1 cellular context compared by ENCODE assay signal in the genomic region with DNA sequence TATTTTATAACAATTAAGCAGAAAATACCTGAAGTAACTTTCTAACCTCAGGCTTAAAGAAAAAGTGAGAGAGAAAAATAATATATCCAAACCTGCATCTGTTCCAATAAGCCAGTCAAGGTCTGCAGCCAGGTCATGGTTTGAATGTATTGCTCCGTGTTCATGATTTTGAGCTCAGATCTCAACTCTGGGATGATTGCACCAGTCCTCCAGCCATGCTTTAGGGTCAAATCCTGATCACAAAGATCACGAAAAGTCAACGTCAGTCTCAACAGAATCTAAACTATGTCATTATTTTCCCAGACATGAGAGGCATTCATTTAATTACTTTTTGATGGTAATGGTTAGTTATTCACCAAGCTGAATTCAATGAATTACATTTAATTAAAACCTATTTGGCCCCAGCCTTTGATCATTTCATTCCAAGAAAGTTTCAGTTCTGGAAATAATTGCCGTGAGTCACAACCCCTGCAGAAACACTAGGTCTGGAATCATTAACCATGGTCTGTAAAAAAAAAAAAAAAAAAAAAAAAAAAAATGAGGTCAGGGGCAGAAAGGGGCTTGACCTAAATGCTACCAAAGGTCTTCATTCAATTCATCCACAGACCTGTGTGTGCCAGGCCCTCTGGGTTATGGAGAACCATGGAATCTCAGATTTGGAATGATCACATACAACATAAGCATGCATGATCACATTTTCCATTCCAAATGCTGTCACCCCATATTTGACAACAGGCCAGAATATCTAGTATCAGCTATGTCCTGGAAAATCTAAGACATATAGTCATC.
A peak's percentile ranks its signal among the peaks of the same experiment; 100 is the strongest.
TF ChIP-seq lines count a peak whose summit lies in the region.

No MANE protein-coding gene starts in this region.

TF ChIP-seq in HepG2, 621 proteins besides CTCF, POLR2A, EP300 and RAD21 (continues in another document):
- TF ChIP-seq ZNF557 (CRISPR knock-in tag; IDR thresholded peaks at IDR 0.05), result no peak
- 0 out of 2 replicates have a peak, but pooled peaks have one; percentile 45 for TF ChIP-seq CHD4 (IDR thresholded peaks at IDR 0.05; ENCODE audit: borderline replicate concordance, low read length)
- no peak for TF ChIP-seq RXRA (CRISPR knock-in tag; IDR thresholded peaks at IDR 0.05)
- no peak for TF ChIP-seq ZNF629 (CRISPR knock-in tag; conservative IDR thresholded peaks at IDR 0.05)
- no peak for TF ChIP-seq ZSCAN25 (CRISPR knock-in tag; IDR thresholded peaks at IDR 0.05)
- no peak for TF ChIP-seq ZFP41 (CRISPR knock-in tag; IDR thresholded peaks at IDR 0.05; ENCODE audit: borderline replicate concordance)
- TF ChIP-seq KDM4B (CRISPR knock-in tag; IDR thresholded peaks at IDR 0.05), result no peak
- no peak for TF ChIP-seq MLX (CRISPR knock-in tag; IDR thresholded peaks at IDR 0.05)
- TF ChIP-seq ZNF432 (CRISPR knock-in tag; IDR thresholded peaks at IDR 0.05; ENCODE audit: borderline replicate concordance), result no peak
- TF ChIP-seq, protein P1, sequence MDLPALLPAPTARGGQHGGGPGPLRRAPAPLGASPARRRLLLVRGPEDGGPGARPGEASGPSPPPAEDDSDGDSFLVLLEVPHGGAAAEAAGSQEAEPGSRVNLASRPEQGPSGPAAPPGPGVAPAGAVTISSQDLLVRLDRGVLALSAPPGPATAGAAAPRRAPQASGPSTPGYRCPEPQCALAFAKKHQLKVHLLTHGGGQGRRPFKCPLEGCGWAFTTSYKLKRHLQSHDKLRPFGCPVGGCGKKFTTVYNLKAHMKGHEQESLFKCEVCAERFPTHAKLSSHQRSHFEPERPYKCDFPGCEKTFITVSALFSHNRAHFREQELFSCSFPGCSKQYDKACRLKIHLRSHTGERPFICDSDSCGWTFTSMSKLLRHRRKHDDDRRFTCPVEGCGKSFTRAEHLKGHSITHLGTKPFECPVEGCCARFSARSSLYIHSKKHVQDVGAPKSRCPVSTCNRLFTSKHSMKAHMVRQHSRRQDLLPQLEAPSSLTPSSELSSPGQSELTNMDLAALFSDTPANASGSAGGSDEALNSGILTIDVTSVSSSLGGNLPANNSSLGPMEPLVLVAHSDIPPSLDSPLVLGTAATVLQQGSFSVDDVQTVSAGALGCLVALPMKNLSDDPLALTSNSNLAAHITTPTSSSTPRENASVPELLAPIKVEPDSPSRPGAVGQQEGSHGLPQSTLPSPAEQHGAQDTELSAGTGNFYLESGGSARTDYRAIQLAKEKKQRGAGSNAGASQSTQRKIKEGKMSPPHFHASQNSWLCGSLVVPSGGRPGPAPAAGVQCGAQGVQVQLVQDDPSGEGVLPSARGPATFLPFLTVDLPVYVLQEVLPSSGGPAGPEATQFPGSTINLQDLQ (CRISPR knock-in tag; IDR thresholded peaks at IDR 0.05), result no peak
- no peak for TF ChIP-seq ZZZ3 (CRISPR knock-in tag; IDR thresholded peaks at IDR 0.05; ENCODE audit: borderline replicate concordance)
- TF ChIP-seq REST (IDR thresholded peaks at IDR 0.05; ENCODE audit: borderline replicate concordance in 1 of 2, low read depth in 1 of 2, low read length in 2 of 2), result no peak
- no peak for TF ChIP-seq ZMAT3 (CRISPR knock-in tag; conservative IDR thresholded peaks at IDR 0.05)
- no peak for TF ChIP-seq POGK (CRISPR knock-in tag; conservative IDR thresholded peaks at IDR 0.05)
- TF ChIP-seq BCL3 (CRISPR knock-in tag; IDR thresholded peaks at IDR 0.05), result no peak
- TF ChIP-seq NR2F2 (IDR thresholded peaks at IDR 0.05; ENCODE audit: borderline replicate concordance, low read depth), result 0 out of 2 replicates have a peak, but pooled peaks have one; percentile 45
- TF ChIP-seq RFX1 (IDR thresholded peaks at IDR 0.05), result no peak
- TF ChIP-seq ARID4A (CRISPR knock-in tag; IDR thresholded peaks at IDR 0.05; ENCODE audit: borderline replicate concordance), result no peak
- TF ChIP-seq HOXD1 (CRISPR knock-in tag; IDR thresholded peaks at IDR 0.05), result no peak
- TF ChIP-seq, protein P2, sequence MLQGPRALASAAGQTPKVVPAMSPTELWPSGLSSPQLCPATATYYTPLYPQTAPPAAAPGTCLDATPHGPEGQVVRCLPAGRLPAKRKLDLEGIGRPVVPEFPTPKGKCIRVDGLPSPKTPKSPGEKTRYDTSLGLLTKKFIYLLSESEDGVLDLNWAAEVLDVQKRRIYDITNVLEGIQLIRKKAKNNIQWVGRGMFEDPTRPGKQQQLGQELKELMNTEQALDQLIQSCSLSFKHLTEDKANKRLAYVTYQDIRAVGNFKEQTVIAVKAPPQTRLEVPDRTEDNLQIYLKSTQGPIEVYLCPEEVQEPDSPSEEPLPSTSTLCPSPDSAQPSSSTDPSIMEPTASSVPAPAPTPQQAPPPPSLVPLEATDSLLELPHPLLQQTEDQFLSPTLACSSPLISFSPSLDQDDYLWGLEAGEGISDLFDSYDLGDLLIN (CRISPR knock-in tag; IDR thresholded peaks at IDR 0.05; ENCODE audit: borderline replicate concordance), result no peak
- TF ChIP-seq, protein P3, sequence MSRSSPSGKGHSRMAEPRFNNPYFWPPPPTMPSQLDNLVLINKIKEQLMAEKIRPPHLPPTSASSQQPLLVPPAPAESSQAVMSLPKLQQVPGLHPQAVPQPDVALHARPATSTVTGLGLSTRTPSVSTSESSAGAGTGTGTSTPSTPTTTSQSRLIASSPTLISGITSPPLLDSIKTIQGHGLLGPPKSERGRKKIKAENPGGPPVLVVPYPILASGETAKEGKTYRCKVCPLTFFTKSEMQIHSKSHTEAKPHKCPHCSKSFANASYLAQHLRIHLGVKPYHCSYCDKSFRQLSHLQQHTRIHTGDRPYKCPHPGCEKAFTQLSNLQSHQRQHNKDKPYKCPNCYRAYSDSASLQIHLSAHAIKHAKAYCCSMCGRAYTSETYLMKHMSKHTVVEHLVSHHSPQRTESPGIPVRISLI (CRISPR knock-in tag; IDR thresholded peaks at IDR 0.05; ENCODE audit: borderline replicate concordance), result peak; percentile 62; the same call in 1 of the 2 replicates
- TF ChIP-seq ZNF546 (CRISPR knock-in tag; conservative IDR thresholded peaks at IDR 0.05), result no peak
- no peak for TF ChIP-seq PHF21A (CRISPR knock-in tag; IDR thresholded peaks at IDR 0.05)
- TF ChIP-seq NR2F6 (IDR thresholded peaks at IDR 0.05), result no peak
- 0 out of 2 replicates have a peak, but pooled peaks have one; percentile 13 for TF ChIP-seq NR2F6 (CRISPR knock-in tag; IDR thresholded peaks at IDR 0.05)
- no peak for TF ChIP-seq ZSCAN21 (CRISPR knock-in tag; IDR thresholded peaks at IDR 0.05; ENCODE audit: borderline replicate concordance)
- TF ChIP-seq ATAD3A (CRISPR knock-in tag; IDR thresholded peaks at IDR 0.05), result no peak
- TF ChIP-seq NFIB (CRISPR knock-in tag; IDR thresholded peaks at IDR 0.05; ENCODE audit: borderline replicate concordance), result no peak
- TF ChIP-seq ZNF552 (CRISPR knock-in tag; IDR thresholded peaks at IDR 0.05; ENCODE audit: borderline replicate concordance), result no peak
- no peak for TF ChIP-seq HOXA5 (CRISPR knock-in tag; IDR thresholded peaks at IDR 0.05)
- no peak for TF ChIP-seq ZNF296 (CRISPR knock-in tag; conservative IDR thresholded peaks at IDR 0.05)
- TF ChIP-seq ZNF503 (CRISPR knock-in tag; IDR thresholded peaks at IDR 0.05), result no peak
